ENCODE assay signal across 11 cellular contexts in genomic region chr16:22198547-22199293, GRCh38. TPM values are rescaled to one million over a fixed set of nuclear protein-coding genes. Genes with fewer than 3 reads are reported as not detected.
DNase-seq lines count a peak whose midpoint lies in the region; ATAC-seq and TF ChIP-seq lines count a peak whose summit lies in the region.
"Had no signal": no experiment of that assay in that cellular context is flagged by ENCODE, and none has a peak within 500 bp of the region (broad histone marks: within the 10 kb centered on the region; RNA-seq: fewer than 3 reads in every experiment).

No MANE protein-coding gene starts in this region.

- no peaks in the 10 kb centered on the region for H3K27me3 ChIP-seq in CD4-positive, CD25-positive, alpha-beta regulatory T cell (ENCODE audit: control insufficient read depth, insufficient read depth, low read length)
- H3K27me3 ChIP-seq in IMR-90 (ENCODE audit: control insufficient read depth, insufficient read depth, low read length) (no peaks in the 10 kb centered on the region), adrenal gland (no peaks in the 10 kb centered on the region), SJCRH30 (no peaks in the 10 kb centered on the region)

- 77% methylated on average over 4 of the region's 7 CpGs; no CpG with 5 or more reads in 1 of the 2 experiments for WGBS in IMR-90 (ENCODE audit: extremely low coverage in 2 of 2, insufficient read length in 1 of 2), 2 experiments
- 61 to 72% (median 67%) methylated on average over 5 to 7 of the region's 7 CpGs for WGBS in adrenal gland, 4 donors

- peaks cover 8% of the 10 kb centered on the region; the same call in 1 of the 2 replicates for H3K9me1 ChIP-seq in IMR-90 (ENCODE audit: insufficient read depth, low read length)

- peak overlapping the region; percentile 97 for H4K5ac ChIP-seq in IMR-90 (ENCODE audit: low read depth, low read length)

- H3K4me3 Mint-ChIP-seq in CD4-positive, CD25-positive, alpha-beta regulatory T cell: peak overlapping the region in 2 of 4 donors; percentile 66 to 96
- peak overlapping the region in 2 of 3 experiments; percentile 34 to 53 for H3K4me3 Mint-ChIP-seq in nephron

- H3K4ac ChIP-seq in IMR-90 (ENCODE audit: low read depth, low read length): peak overlapping the region; percentile 88

- peak overlapping the region; percentile 79 for H2AFZ ChIP-seq in IMR-90 (replicated peaks; ENCODE audit: low read length, poor library complexity)

- H3K27ac ChIP-seq in CD4-positive, CD25-positive, alpha-beta regulatory T cell (ENCODE audit: insufficient read depth, low read length, poor library complexity, severe bottlenecking): no peak overlapping the region
- peak overlapping the region; percentile 75 for H3K27ac ChIP-seq in IMR-90 (ENCODE audit: insufficient read depth, low read length)
- peak overlapping the region; percentile 78 to 93 (median 89) for H3K27ac ChIP-seq in adrenal gland
- H3K27ac ChIP-seq in SJCRH30: no peak overlapping the region
- H3K27ac ChIP-seq: SK-N-MC had no signal

- intact Hi-C loops in IMR-90 (cut with micrococcal nuclease) (no loop called here), adrenal gland (cut with DNase I) (loop anchor here in 1 of 2 donors (5.0 kb wide), 1 partner anchor 99 kb away; the partner anchor contains the start of gene POLR3E)

- H3K18ac ChIP-seq in IMR-90 (ENCODE audit: low read depth, low read length): peak overlapping the region; percentile 66; the same call in 1 of the 2 replicates

- peak overlapping the region; percentile 46; the same call in 1 of the 3 replicates for H2BK15ac ChIP-seq in IMR-90 (ENCODE audit: low read depth, low read length)

- H3K4me1 Mint-ChIP-seq in CD4-positive, CD25-positive, alpha-beta regulatory T cell: peaks cover 19 to 27% (median 23%) of the 10 kb centered on the region in 4 donors
- peaks cover 4% of the 10 kb centered on the region for H3K4me1 Mint-ChIP-seq in nephron

- no peaks in the 10 kb centered on the region for H3K79me1 ChIP-seq in IMR-90 (ENCODE audit: low read depth in 1 of 2, low read length in 2 of 2)

- no peaks in the 10 kb centered on the region for H3K36me3 ChIP-seq in CD4-positive, CD25-positive, alpha-beta regulatory T cell (ENCODE audit: control insufficient read depth, insufficient read depth, low read length)
- no peaks in the 10 kb centered on the region for H3K36me3 ChIP-seq in IMR-90 (ENCODE audit: control insufficient read depth, insufficient read depth, low read length)
- no peaks in the 10 kb centered on the region for H3K36me3 ChIP-seq in adrenal gland (replicated peaks in 1 of 2)
- H3K36me3 ChIP-seq in SJCRH30: no peaks in the 10 kb centered on the region

- H3K9ac ChIP-seq in IMR-90 (ENCODE audit: low read depth, low read length): peak overlapping the region; percentile 57

- H3K14ac ChIP-seq in IMR-90 (replicated peaks; ENCODE audit: low read depth, low read length): peak overlapping the region; percentile 61; the same call in 1 of the 2 replicates

- H2BK120ac ChIP-seq in IMR-90 (ENCODE audit: low read depth, low read length): peak overlapping the region; percentile 74

- H4K8ac ChIP-seq in IMR-90 (ENCODE audit: low read depth in 2 of 2, low read length in 2 of 2): peak overlapping the region; percentile 77 to 93

- no TSS peak for BruUV-seq in IMR-90 (replicated peaks; lab: Mats Ljungman, UMichigan)

- peak overlapping the region; percentile 41 for H2AK5ac ChIP-seq in IMR-90 (ENCODE audit: low read depth, low read length)

- peak overlapping the region in 2 of 3 donors; percentile 38 to 48 for H3K27ac Mint-ChIP-seq in CD4-positive, CD25-positive, alpha-beta regulatory T cell
- peak overlapping the region; percentile 50 to 85 (median 85) for H3K27ac Mint-ChIP-seq in nephron

- H3K36me3 Mint-ChIP-seq in CD4-positive, CD25-positive, alpha-beta regulatory T cell: no peaks in the 10 kb centered on the region
- H3K36me3 Mint-ChIP-seq in nephron (ENCODE audit: low read depth): no peaks in the 10 kb centered on the region

- peaks cover 0 to 5% (median 2%) of the 10 kb centered on the region in 7 donors for H3K9me3 Mint-ChIP-seq in CD4-positive, CD25-positive, alpha-beta regulatory T cell
- no peaks in the 10 kb centered on the region for H3K9me3 Mint-ChIP-seq in nephron

- H3K23ac ChIP-seq in IMR-90 (ENCODE audit: low read depth, low read length): peak overlapping the region; percentile 26

- POLR2A ChIA-PET in IMR-90 (lab: Charles Lee; ENCODE audit: unreplicated experiment): no interaction called here

- in situ Hi-C loops in IMR-90 (cut with MboI; ENCODE audit: low sequenced_read_pairs): no loop called here

- CTCF ChIA-PET in IMR-90 (lab: Yijun Ruan, JAX): interaction anchor here (1.6 kb wide), 1 partner anchor 102 kb away, joined by 3 read pairs; no protein-coding TSS in a partner anchor

- H2BK5ac ChIP-seq in IMR-90 (ENCODE audit: low read depth, low read length, poor library complexity, severe bottlenecking): peak overlapping the region; percentile 48

- H3K9me3 ChIP-seq in CD4-positive, CD25-positive, alpha-beta regulatory T cell (ENCODE audit: control insufficient read depth in 2 of 2, low read length in 2 of 2): no peaks in the 10 kb centered on the region
- no peaks in the 10 kb centered on the region for H3K9me3 ChIP-seq in IMR-90 (ENCODE audit: control insufficient read depth, insufficient read depth, low read length)
- H3K9me3 ChIP-seq in adrenal gland (replicated peaks in 1 of 3): no peaks in the 10 kb centered on the region
- no peaks in the 10 kb centered on the region for H3K9me3 ChIP-seq in SJCRH30 (replicated peaks)

- H3K56ac ChIP-seq in IMR-90 (ENCODE audit: extremely low read depth, insufficient read depth, low read length): no peak overlapping the region

- no peak for ATAC-seq in CD4-positive, CD25-positive, alpha-beta regulatory T cell (ENCODE audit: low read depth in 2 of 2)
- ATAC-seq in IMR-90 (ENCODE audit: low read depth): no peak
- no peak for ATAC-seq in GM21526 (IDR thresholded peaks at IDR 0.05; ENCODE audit: low FRiP score, unreplicated experiment)

- no peak overlapping the region for H3K4me2 ChIP-seq in IMR-90 (ENCODE audit: low read depth, low read length)

- H2BK20ac ChIP-seq in IMR-90 (ENCODE audit: low read depth, low read length): peak overlapping the region; percentile 47

- H3K27me3 Mint-ChIP-seq in CD4-positive, CD25-positive, alpha-beta regulatory T cell: peaks cover 13% of the 10 kb centered on the region
- H3K27me3 Mint-ChIP-seq in nephron (ENCODE audit: low read depth): peaks cover 8% of the 10 kb centered on the region

- no peak for TF ChIP-seq POLR2A in IMR-90 (IDR thresholded peaks at IDR 0.05; ENCODE audit: low read depth, low read length)
- no peak for TF ChIP-seq POLR2A in adrenal gland (IDR thresholded peaks at IDR 0.05)

- no peak for TF ChIP-seq RAD21 in IMR-90 (IDR thresholded peaks at IDR 0.05; ENCODE audit: low read length)

- dilution Hi-C loops in IMR-90 (cut with HindIII; ENCODE audit: low sequenced_read_pairs, unreplicated experiment): no loop called here

- peak; percentile 20; the same call in 1 of the 2 replicates for TF ChIP-seq CTCF in IMR-90 (conservative IDR thresholded peaks at IDR 0.05; ENCODE audit: low read depth, low read length)
- no peak for TF ChIP-seq CTCF in adrenal gland (IDR thresholded peaks at IDR 0.05)
- TF ChIP-seq CTCF in nephron (IDR thresholded peaks at IDR 0.05; ENCODE audit: unreplicated experiment in 3 of 3): no peak

- H3K4me3 ChIP-seq in CD4-positive, CD25-positive, alpha-beta regulatory T cell (ENCODE audit: low read depth, low read length): no peak overlapping the region
- H3K4me3 ChIP-seq in IMR-90 (ENCODE audit: insufficient read depth, low read depth, low read length) (no peak overlapping the region), adrenal gland (no peak overlapping the region), SJCRH30 (no peak overlapping the region)
- H3K4me3 ChIP-seq: SK-N-MC had no signal

- no peaks in the 10 kb centered on the region for H4K20me1 ChIP-seq in IMR-90 (ENCODE audit: insufficient read depth, low read length)

- peak overlapping the region; percentile 76 for H4K91ac ChIP-seq in IMR-90 (ENCODE audit: insufficient read depth, low read depth, low read length)

- no peak overlapping the region for H2AK9ac ChIP-seq in IMR-90 (replicated peaks; ENCODE audit: low read depth, low read length, poor library complexity)

- peak in 1 of 3 donors; percentile 29 for DNase-seq in CD4-positive, CD25-positive, alpha-beta regulatory T cell
- DNase-seq in IMR-90 (peak; percentile 9), adrenal gland (no peak), SJCRH30 (no peak), T1000 (lab: John Stamatoyannopoulos, UW) (no peak), inferior parietal cortex (ENCODE audit: extremely low spot score) (no peak)
- DNase-seq: activated naive CD4-positive, alpha-beta T cell had no signal

- peaks cover 16% of the 10 kb centered on the region for H3K4me1 ChIP-seq in CD4-positive, CD25-positive, alpha-beta regulatory T cell (ENCODE audit: control insufficient read depth, insufficient read depth, low read length, poor library complexity, severe bottlenecking)
- H3K4me1 ChIP-seq in IMR-90 (ENCODE audit: control insufficient read depth, insufficient read depth, low read length) (peaks cover 4% of the 10 kb centered on the region), adrenal gland (replicated peaks in 1 of 2) (peaks cover 13 to 17% of the 10 kb centered on the region in 2 donors), SJCRH30 (no peaks in the 10 kb centered on the region)

TF ChIP-seq in IMR-90, 13 proteins besides CTCF, POLR2A, EP300 and RAD21 (continues in another document):
- TF ChIP-seq CHD1 (IDR thresholded peaks at IDR 0.05; ENCODE audit: low read depth, low read length) (no peak), FOS (IDR thresholded peaks at IDR 0.05; ENCODE audit: low read depth, low read length) (no peak), SMC3 (IDR thresholded peaks at IDR 0.05; ENCODE audit: low read depth, low read length) (no peak)

RNA-seq across cellular contexts. Expression of gene EEF2K, which starts 7.4 kb away (rescaled TPM):
- total RNA-seq in CD4-positive, CD25-positive, alpha-beta regulatory T cell: 20.1 TPM
- polyA plus RNA-seq in CD4-positive, CD25-positive, alpha-beta regulatory T cell: 1 to 10 TPM; 2.7 to 4.0 (median 3.2) TPM
- 9.7 and 10.3 TPM in 2 replicates for total RNA-seq in IMR-90 (2012; rRNA removed)
- 16.5 and 19.1 TPM in 2 replicates for polyA plus RNA-seq in IMR-90 (2012; rRNA removed)
- polyA plus RNA-seq in IMR-90 (2012; cell fraction: cytosol; rRNA removed): 6.2 and 9.4 TPM in 2 replicates
- polyA plus RNA-seq in IMR-90 (2012; cell fraction: nucleus; rRNA removed; ENCODE audit: low replicate concordance): 27.4 and 28.6 TPM in 2 replicates
- 10 to 100 TPM; 10.7 to 28.3 (median 18.5) TPM for total RNA-seq in adrenal gland
- 10 to 100 TPM in 1 of 3 donors, 1 to 10 TPM in 2; 4.9 to 15.0 (median 7.6) TPM for polyA plus RNA-seq in adrenal gland
- total RNA-seq in SJCRH30 (2014; rRNA removed; shearing (Covaris generic)): 22.0 and 23.0 TPM in 2 replicates

RNA-seq across cellular contexts. Expression of gene SDR42E2, which starts 36.4 kb away (rescaled TPM):
- 3.5 TPM for total RNA-seq in CD4-positive, CD25-positive, alpha-beta regulatory T cell
- polyA plus RNA-seq in CD4-positive, CD25-positive, alpha-beta regulatory T cell: 1 to 10 TPM in 1 of 4 donors, under 1 TPM in 3; 0.60 to 1.3 (median 0.73) TPM
- total RNA-seq in IMR-90 (2012; rRNA removed): not detected in 2 replicates
- polyA plus RNA-seq in IMR-90 (2012; rRNA removed): not detected in 2 replicates
- not detected in 2 replicates for polyA plus RNA-seq in IMR-90 (2012; cell fraction: cytosol; rRNA removed)
- not detected in 2 replicates for polyA plus RNA-seq in IMR-90 (2012; cell fraction: nucleus; rRNA removed; ENCODE audit: low replicate concordance)
- total RNA-seq in adrenal gland: not detected
- polyA plus RNA-seq in adrenal gland: under 1 TPM in 2 of 3 donors, not detected in 1; 0.08 to 0.10 TPM
- total RNA-seq in SJCRH30 (2014; rRNA removed; shearing (Covaris generic)): not detected in 2 replicates
- total RNA-seq: omental fat pad had no signal

Comparison
In these comparisons a context has a peak if more than half of its experiments do, and no peak if none do; other contexts are left out.
1. H3K27ac ChIP-seq: peak in IMR-90 (single experiment) and adrenal gland (5 of 5); none in CD4-positive, CD25-positive, alpha-beta regulatory T cell (single experiment) and SJCRH30 (single experiment).